27 cellular contexts compared by ENCODE assay signal in the genomic region with DNA sequence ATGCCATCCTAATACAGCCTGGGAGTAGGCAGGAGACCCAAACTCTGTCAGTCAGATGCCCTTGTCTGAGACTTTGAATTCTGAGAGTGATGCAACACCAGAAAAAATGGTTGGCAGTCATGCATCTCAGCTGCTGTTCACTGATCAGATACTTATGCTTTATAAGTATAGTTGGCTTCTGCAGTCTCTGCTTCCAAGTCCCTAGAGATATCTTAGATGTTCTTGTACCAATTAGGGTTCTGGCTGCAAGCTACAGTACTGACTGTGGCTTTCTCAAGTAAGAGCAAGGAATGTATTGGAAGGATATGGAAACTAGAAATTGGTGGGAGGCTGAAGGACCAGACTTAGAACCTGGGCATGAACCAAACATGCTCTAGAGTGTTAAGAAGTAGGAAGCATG.
"Had no signal": no experiment of that assay in that cellular context is flagged by ENCODE, and none has a peak within 500 bp of the region (broad histone marks: within the 10 kb centered on the region; RNA-seq: fewer than 3 reads in every experiment).

No MANE protein-coding gene starts in this region.

- ATAC-seq: esophagus mucosa; gastroesophageal sphincter; heart right ventricle; left ventricle myocardium superior; lower lobe of right lung; natural killer cell; sciatic nerve; stimulated activated memory B cell treated with anti-CD40 and anti-IgM and Interleukin-4, amounts not matched to agents 10 μg/mL and 1 μg/mL and 100 μg/mL, for 72 hours; stimulated activated naive CD8-positive, alpha-beta T cell treated with anti-CD3 and anti-CD28 coated beads, Interleukin-15, Interleukin-2, amounts not matched to agents 100 U/mL and 50 U/mL, for 24 hours had no signal

- FAIRE-seq: urothelium cell line had no signal

- H3K9ac ChIP-seq: neural progenitor cell, parathyroid adenoma had no signal

- H3K36me3 ChIP-seq: colonic mucosa, gastroesophageal sphincter, heart right ventricle, lower lobe of right lung, neural progenitor cell, spleen, thoracic aorta, tibial nerve, upper lobe of left lung had no signal

- H3K9me3 ChIP-seq: colonic mucosa, gastroesophageal sphincter, heart right ventricle, lower lobe of right lung, thoracic aorta, tibial nerve, upper lobe of left lung had no signal

- DNase-seq: colonic mucosa; effector CD8-positive, alpha-beta T cell; endodermal cell; foreskin fibroblast; heart right ventricle; hippocampal formation; islet precursor cell; kidney glomerular epithelial cell; left ventricle myocardium superior; lower lobe of right lung; natural killer cell; spleen; stimulated activated CD4-positive, alpha-beta T cell treated with anti-CD3 and anti-CD28 coated beads, Interleukin-4, amount 100 ng/mL, for 4 hours; stimulated activated naive CD8-positive, alpha-beta T cell treated with anti-CD3 and anti-CD28 coated beads, Interleukin-15, Interleukin-2, amounts not matched to agents 100 U/mL and 50 U/mL, for 24 hours; substantia nigra; upper lobe of left lung had no signal

- H2AFZ ChIP-seq: neural progenitor cell, parathyroid adenoma had no signal

- H3K27ac ChIP-seq: colonic mucosa, epithelial cell of prostate, gastroesophageal sphincter, heart right ventricle, lower lobe of right lung, neural progenitor cell, parathyroid adenoma, skin epidermis, spleen, thoracic aorta, tibial nerve, upper lobe of left lung had no signal

- H3K4me1 ChIP-seq: colonic mucosa, gastroesophageal sphincter, heart right ventricle, lower lobe of right lung, neural progenitor cell, parathyroid adenoma, spleen, tibial nerve, upper lobe of left lung had no signal

- H3K79me2 ChIP-seq: parathyroid adenoma had no signal

- H3K4me3 ChIP-seq: colonic mucosa, gastroesophageal sphincter, heart right ventricle, lower lobe of right lung, neural progenitor cell, skin epidermis, spleen, thoracic aorta, tibial nerve, upper lobe of left lung had no signal

- H3K27me3 ChIP-seq: colonic mucosa, gastroesophageal sphincter, neural progenitor cell, tibial nerve, upper lobe of left lung had no signal

- H3K4me2 ChIP-seq: neural progenitor cell had no signal
